Comparison of ENCODE assay signal across 16 cellular contexts in genomic region chr6:16184554-16184953, GRCh38.
"Had no signal": no experiment of that assay in that cellular context is flagged by ENCODE, and none has a peak within 500 bp of the region (broad histone marks: within the 10 kb centered on the region; RNA-seq: fewer than 3 reads in every experiment).

No MANE protein-coding gene starts in this region.

- H3K27me3 ChIP-seq: MG63 had no signal

- H3K27ac ChIP-seq: WERI-Rb-1 had no signal

- H3K4me3 Mint-ChIP-seq: activated CD8-positive, alpha-beta T cell treated with anti-CD3 and anti-CD28 coated beads for 36 hours; activated naive CD8-positive, alpha-beta T cell treated with anti-CD3 and anti-CD28 coated beads, Interleukin-2, amount 50 U/mL, for 24 hours; activated T-cell treated with anti-CD3 and anti-CD28 coated beads, Interleukin-2, amount 50 U/mL, for 24 hours; brain; central memory CD8-positive, alpha-beta T cell had no signal

- ATAC-seq: activated CD4-positive, CD25-positive, alpha-beta regulatory T cell treated with anti-CD3 and anti-CD28 coated beads, Interleukin-2, amount 50 U/mL, for 24 hours; activated CD8-positive, alpha-beta T cell treated with anti-CD3 and anti-CD28 coated beads for 36 hours; activated naive CD8-positive, alpha-beta T cell treated with anti-CD3 and anti-CD28 coated beads, Interleukin-2, amount 50 U/mL, for 24 hours had no signal

- H3K4me3 ChIP-seq: MG63 had no signal

- DNase-seq: activated CD4-positive, alpha-beta T cell treated with anti-CD3 and anti-CD28 coated beads for 4 hours; activated CD8-positive, alpha-beta memory T cell treated with anti-CD3 and anti-CD28 coated beads, Interleukin-2, amount 50 U/mL, for 48 hours; activated effector memory CD4-positive, alpha-beta T cell treated with anti-CD3 and anti-CD28 coated beads, Interleukin-2, amount 50 U/mL, for 16 hours; activated naive CD4-positive, alpha-beta T cell treated with Interleukin-2 at 50 U/mL for 16 hours; activated naive CD8-positive, alpha-beta T cell treated with anti-CD3 and anti-CD28 coated beads, Interleukin-2, amount 50 U/mL, for 24 hours; activated T-cell treated with anti-CD3 and anti-CD28 coated beads, Interleukin-2, amount 50 U/mL, for 24 hours; amniotic stem cell; MG63; NCI-H1417 treated with DMSO at 0.1 percent for 48 hours; NCI-H2029; SIG-M5 had no signal

- H3K9me3 ChIP-seq: MG63 had no signal

- H3K27me3 Mint-ChIP-seq: activated CD8-positive, alpha-beta T cell treated with anti-CD3 and anti-CD28 coated beads for 36 hours; activated T-cell treated with anti-CD3 and anti-CD28 coated beads, Interleukin-2, amount 50 U/mL, for 24 hours had no signal

- H3K36me3 ChIP-seq: MG63, WERI-Rb-1 had no signal

- H3K27ac Mint-ChIP-seq: activated CD8-positive, alpha-beta T cell treated with anti-CD3 and anti-CD28 coated beads for 36 hours; activated naive CD8-positive, alpha-beta T cell treated with anti-CD3 and anti-CD28 coated beads, Interleukin-2, amount 50 U/mL, for 24 hours; activated T-cell treated with anti-CD3 and anti-CD28 coated beads, Interleukin-2, amount 50 U/mL, for 24 hours had no signal

- H3K9me3 Mint-ChIP-seq: central memory CD8-positive, alpha-beta T cell had no signal

- H3K36me3 Mint-ChIP-seq: brain had no signal
